In genomic region chr17:21425736-21426135, GRCh38 we compare ENCODE assay signal across 17 cellular contexts. TPM values are rescaled to one million over a fixed set of nuclear protein-coding genes. Genes with fewer than 3 reads are reported as not detected.
"Had no signal": no experiment of that assay in that cellular context is flagged by ENCODE, and none has a peak within 500 bp of the region (broad histone marks: within the 10 kb centered on the region; RNA-seq: fewer than 3 reads in every experiment).

No MANE protein-coding gene starts in this region.

- DNase-seq: activated CD4-positive, alpha-beta T cell treated with anti-CD3 and anti-CD28 coated beads for 1 hour; amygdala; dermis blood vessel endothelial cell; effector memory CD8-positive, alpha-beta T cell; mesenchymal stem cell; T-helper 17 cell; uterus had no signal

- H3K9me3 ChIP-seq: right atrium auricular region, tibial nerve, uterus had no signal

- H3K36me3 ChIP-seq: right atrium auricular region, tibial nerve, uterus had no signal

- H3K27ac Mint-ChIP-seq: activated naive CD8-positive, alpha-beta T cell; effector memory CD8-positive, alpha-beta T cell; progenitor cell of endocrine pancreas; stimulated activated naive CD8-positive, alpha-beta T cell treated with anti-CD3 and anti-CD28 coated beads, Interleukin-15, Interleukin-2, amounts not matched to agents 100 ng/mL and 50 ng/mL, for 24 hours; T-helper 17 cell had no signal

- H3K4me1 Mint-ChIP-seq: neural crest cell had no signal

- H3K27ac ChIP-seq: epithelial cell of prostate, right atrium auricular region, tibial nerve, uterus, VCaP had no signal

- H3K27me3 ChIP-seq: right atrium auricular region, tibial nerve, uterus had no signal

- ATAC-seq: effector memory CD8-positive, alpha-beta T cell; left ventricle myocardium superior; T-helper 17 cell had no signal

- H3K4me1 ChIP-seq: tibial nerve, uterus had no signal

- H3K4me3 Mint-ChIP-seq: activated naive CD8-positive, alpha-beta T cell; effector memory CD8-positive, alpha-beta T cell; neural crest cell; stimulated activated naive CD8-positive, alpha-beta T cell treated with anti-CD3 and anti-CD28 coated beads, Interleukin-15, Interleukin-2, amounts not matched to agents 100 ng/mL and 50 ng/mL, for 24 hours; T-helper 17 cell had no signal

- H3K9me3 Mint-ChIP-seq: effector memory CD8-positive, alpha-beta T cell; neural crest cell; stimulated activated naive CD8-positive, alpha-beta T cell treated with anti-CD3 and anti-CD28 coated beads, Interleukin-15, Interleukin-2, amounts not matched to agents 100 ng/mL and 50 ng/mL, for 24 hours had no signal

- H3K4me3 ChIP-seq: right atrium auricular region, tibial nerve, uterus had no signal

- H3K27me3 Mint-ChIP-seq: activated naive CD8-positive, alpha-beta T cell; stimulated activated naive CD8-positive, alpha-beta T cell treated with anti-CD3 and anti-CD28 coated beads, Interleukin-15, Interleukin-2, amounts not matched to agents 100 ng/mL and 50 ng/mL, for 24 hours had no signal

RNA-seq across cellular contexts. Expression of gene KCNJ12, which starts 49.6 kb away (rescaled TPM):
- total RNA-seq: activated CD8-positive, alpha-beta memory T cell treated with anti-CD3 and anti-CD28 coated beads for 36 hours had no signal
